21 cellular contexts compared by ENCODE assay signal in genomic region chr1:9207715-9208114, GRCh38. TPM values are rescaled to one million over a fixed set of nuclear protein-coding genes. Genes with fewer than 3 reads are reported as not detected.
DNase-seq lines count a peak whose midpoint lies in the region; ATAC-seq and TF ChIP-seq lines count a peak whose summit lies in the region.
"Had no signal": no experiment of that assay in that cellular context is flagged by ENCODE, and none has a peak within 500 bp of the region (broad histone marks: within the 10 kb centered on the region; RNA-seq: fewer than 3 reads in every experiment).

No MANE protein-coding gene starts in this region.

- DNase-seq in EL (peak; percentile 68), RPMI7951 (ENCODE audit: low read depth) (peak; percentile 55), choroid plexus epithelial cell (ENCODE audit: low read depth) (peak; percentile 59), DMS 273 treated with DMSO at 0.1 percent for 48 hours (lab: John Stamatoyannopoulos, UW) (no peak), T-cell (no peak), DMS114 treated with DMSO at 0.1 percent for 48 hours (lab: John Stamatoyannopoulos, UW; ENCODE audit: unreplicated experiment) (no peak)
- DNase-seq: C1 segment of cervical spinal cord; CD8-positive, alpha-beta T cell; DMS53; Karpas-422; NCI-H1694; NCI-H2081; NCI-H2171; NCI-H345; NCI-H524; NCI-H774; NK-92 treated with Interleukin-12 subunit alpha and Interleukin-12 subunit beta, amount 100 ng/mL, for 24 hours; T-helper 17 cell had no signal

- ATAC-seq in activated CD4-positive, CD25-positive, alpha-beta regulatory T cell treated with anti-CD3 and anti-CD28 coated beads, Interleukin-2, amount 50 U/mL, for 24 hours, result no peak
- ATAC-seq in T-cell (replicated peaks in 1 of 4), result no peak
- ATAC-seq: CD8-positive, alpha-beta T cell; T-helper 17 cell had no signal

- H3K27ac Mint-ChIP-seq in T-cell, result no peak overlapping the region
- H3K27ac Mint-ChIP-seq: CD8-positive, alpha-beta T cell; T-helper 17 cell had no signal

- no peak overlapping the region for H3K4me3 ChIP-seq in choroid plexus epithelial cell (ENCODE audit: low read depth, low read length)
- H3K4me3 ChIP-seq: SJSA1 had no signal

- H3K4me1 Mint-ChIP-seq in T-cell, result peaks cover 11 to 16% (median 15%) of the 10 kb centered on the region in 3 donors

- H3K27me3 Mint-ChIP-seq in T-cell, result peaks cover 45 to 78% of the 10 kb centered on the region in 2 donors

- CTCF ChIA-PET in T-cell (lab: Charles Lee), result no interaction called here

- H3K36me3 Mint-ChIP-seq in T-cell, result no peaks in the 10 kb centered on the region
- H3K36me3 Mint-ChIP-seq: CD8-positive, alpha-beta T cell had no signal

- TF ChIP-seq CTCF in choroid plexus epithelial cell (conservative IDR thresholded peaks at IDR 0.05; ENCODE audit: low read depth, low read length), result no peak

- POLR2A ChIA-PET in T-cell (lab: Charles Lee), result no interaction called here

- H3K4me3 Mint-ChIP-seq in T-cell, result no peak overlapping the region
- H3K4me3 Mint-ChIP-seq: CD8-positive, alpha-beta T cell; IgD-negative memory B cell; T-helper 17 cell had no signal

- no peaks in the 10 kb centered on the region for H3K9me3 Mint-ChIP-seq in T-cell
- H3K9me3 Mint-ChIP-seq: CD8-positive, alpha-beta T cell; IgD-negative memory B cell had no signal

RNA-seq across cellular contexts. Expression of gene H6PD, which starts 26.9 kb away (rescaled TPM):
- total RNA-seq in RPMI7951 (2014; rRNA removed; shearing (Covaris generic)), result 8.4 and 10.2 TPM in 2 replicates
- total RNA-seq in T-cell, result 10 to 100 TPM; 17.6 to 26.5 (median 23.9) TPM

Comparison
In these comparisons a context has a peak if more than half of its experiments do, and no peak if none do; other contexts are left out.
1. DNase-seq: peak in EL (single experiment), RPMI7951 (single experiment) and choroid plexus epithelial cell (single experiment); none in DMS 273 treated with DMSO at 0.1 percent for 48 hours (single experiment), T-cell (0 of 34) and DMS114 treated with DMSO at 0.1 percent for 48 hours (single experiment).